In the genomic region with DNA sequence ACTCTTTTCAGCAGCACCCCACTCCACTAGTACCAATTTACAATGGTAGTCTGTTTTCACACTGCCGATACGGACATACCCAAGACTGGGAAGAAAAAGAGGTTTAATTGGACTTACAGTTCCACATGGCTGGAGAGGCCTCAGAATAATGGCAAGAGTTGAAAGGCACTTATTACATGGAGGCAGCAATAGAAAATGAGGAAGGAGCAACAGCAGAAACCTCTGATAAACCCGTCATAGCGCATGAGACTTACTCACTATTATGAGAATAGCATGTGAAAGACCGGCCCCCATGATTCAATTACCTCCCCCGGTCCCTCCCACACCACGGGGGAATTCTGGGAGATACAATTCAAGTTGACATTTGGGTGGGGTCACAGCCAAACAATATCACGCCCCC, we compare ENCODE assay signal across 9 cellular contexts. TPM values are rescaled to one million over a fixed set of nuclear protein-coding genes. Genes with fewer than 3 reads are reported as not detected.
"Had no signal": no experiment of that assay in that cellular context is flagged by ENCODE, and none has a peak within 500 bp of the region (broad histone marks: within the 10 kb centered on the region; RNA-seq: fewer than 3 reads in every experiment).

No MANE protein-coding gene starts in this region.

- H3K4me3 ChIP-seq: GM23248 had no signal

- DNase-seq: GM23248, GOT3, H9, HCEC 1CT, IMR-90, KBM-7 had no signal

- FAIRE-seq: H54, HTR-8/SVneo had no signal

- H3K4me3 Mint-ChIP-seq: H9 had no signal

- H3K27ac Mint-ChIP-seq: H9 had no signal

RNA-seq across cellular contexts. Expression of a gene that starts 34.1 kb away (rescaled TPM):
- total RNA-seq: GM23248, HT-29, IMR-90 had no signal
- polyA plus RNA-seq: GM23248, IMR-90 had no signal
